Comparison of ENCODE assay signal across 20 cellular contexts in the genomic region with DNA sequence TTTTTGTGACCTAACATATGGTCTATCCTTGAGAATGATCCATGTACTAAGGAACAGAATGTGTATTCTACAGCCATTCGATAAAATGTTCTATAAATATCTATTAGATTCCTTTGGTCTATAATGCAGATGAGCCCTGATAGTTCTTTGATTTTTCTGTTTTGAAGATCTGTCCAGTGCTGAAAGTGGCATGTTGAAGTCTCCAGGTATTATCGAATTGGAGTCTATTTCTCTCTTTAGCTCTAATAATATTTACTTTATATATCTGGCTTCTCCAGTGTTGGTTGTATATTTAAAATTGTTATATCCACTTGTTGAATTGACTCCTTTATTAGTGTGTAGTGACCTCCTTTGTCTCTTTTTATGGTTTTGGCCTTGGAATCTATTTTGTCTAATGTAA.
DNase-seq lines count a peak whose midpoint lies in the region; ATAC-seq, FAIRE-seq and TF ChIP-seq lines count a peak whose summit lies in the region.
"Had no signal": no experiment of that assay in that cellular context is flagged by ENCODE, and none has a peak within 500 bp of the region (broad histone marks: within the 10 kb centered on the region; RNA-seq: fewer than 3 reads in every experiment).

No MANE protein-coding gene starts in this region.

- FAIRE-seq in A549 (lab: Jason Lieb, UNC), result no peak
- FAIRE-seq: D721Med, GM12892, GM19239 had no signal

- H3K27me3 ChIP-seq in HCT116 (ENCODE audit: insufficient read depth, low read length), result no peaks in the 10 kb centered on the region
- H3K27me3 ChIP-seq in left lung, result no peaks in the 10 kb centered on the region
- H3K27me3 ChIP-seq: BLaER1 treated with 17β-estradiol and CSF1 and Interleukin-3, amounts not matched to agents 10 nM and 100 nM had no signal

- H3K27ac ChIP-seq in A549 (no peak overlapping the region), HCT116 (ENCODE audit: low read depth, low read length) (no peak overlapping the region), left lung (no peak overlapping the region)
- H3K27ac ChIP-seq: BLaER1 treated with 17β-estradiol and CSF1 and Interleukin-3, amounts not matched to agents 10 nM and 100 nM; C4-2B had no signal

- H3K9me3 ChIP-seq in A549 (no peaks in the 10 kb centered on the region), HCT116 (ENCODE audit: control insufficient read depth in 1 of 2, insufficient read depth in 1 of 2, low read depth in 1 of 2, low read length in 2 of 2) (no peaks in the 10 kb centered on the region), left lung (peaks cover 0 to 27% of the 10 kb centered on the region in 2 donors)
- H3K9me3 ChIP-seq: Caco-2 had no signal

- no peaks in the 10 kb centered on the region for H3K79me2 ChIP-seq in HCT116 (ENCODE audit: insufficient read depth, low read length)

- TF ChIP-seq EP300 in A549 (IDR thresholded peaks at IDR 0.05) (no peak), Ishikawa (IDR thresholded peaks at IDR 0.05; ENCODE audit: borderline replicate concordance) (no peak)

- no peak for TF ChIP-seq CTCF in A549 (IDR thresholded peaks at IDR 0.05)
- TF ChIP-seq CTCF in HCT116 (IDR thresholded peaks at IDR 0.05 in 2 of 3, conservative IDR thresholded peaks at IDR 0.05 in 1 of 3; ENCODE audit: borderline replicate concordance in 1 of 3, insufficient read depth in 1 of 3, low read depth in 2 of 3, low read length in 2 of 3), result no peak
- TF ChIP-seq CTCF in epithelial cell of esophagus (IDR thresholded peaks at IDR 0.05; ENCODE audit: insufficient read depth, low read depth, low read length, missing control alignments), result no peak
- TF ChIP-seq CTCF in left lung (IDR thresholded peaks at IDR 0.05), result no peak

- TF ChIP-seq RAD21 in A549 (conservative IDR thresholded peaks at IDR 0.05 in 1 of 2, IDR thresholded peaks at IDR 0.05 in 1 of 2) (no peak), HCT116 (IDR thresholded peaks at IDR 0.05; ENCODE audit: low read depth) (no peak), Ishikawa (IDR thresholded peaks at IDR 0.05; ENCODE audit: low read depth) (no peak)

- DNase-seq in A549 (ENCODE audit: low read depth in 1 of 2, low spot score in 1 of 2) (no peak), HCT116 (ENCODE audit: low read depth, low spot score) (no peak), epithelial cell of esophagus (ENCODE audit: low read depth) (peak; percentile 4), left lung (no peak), MV-4-11 (lab: John Stamatoyannopoulos, UW) (no peak)
- DNase-seq: 8988T; AML-193; Caco-2; Calu3; CD4-positive, alpha-beta T cell; CD8-positive, alpha-beta T cell; DMS79 treated with DMSO at 0.1 percent for 48 hours; GF-D8 had no signal

- BruUV-seq in HCT116 (replicated peaks; lab: Mats Ljungman, UMichigan), result no TSS peak

- no peaks in the 10 kb centered on the region for H4K20me1 ChIP-seq in HCT116 (ENCODE audit: insufficient read depth)
- H4K20me1 ChIP-seq: BLaER1 treated with 17β-estradiol and CSF1 and Interleukin-3, amounts not matched to agents 10 nM and 100 nM had no signal

- no peaks in the 10 kb centered on the region for H3K9me2 ChIP-seq in HCT116 (ENCODE audit: insufficient read depth)

- intact Hi-C loops in HCT116 (cut with micrococcal nuclease) (no loop called here), left lung (cut with DNase I) (no loop called here)

- RAD21 ChIA-PET in HCT116 (lab: Charles Lee; ENCODE audit: low non-redundant PET in 1 of 2, low total read pairs in 2 of 2, uncharacterized antibody in 2 of 2, unreplicated experiment in 2 of 2), result no interaction called here

- TF ChIP-seq POLR2A in A549 (IDR thresholded peaks at IDR 0.05; ENCODE audit: low read length), result no peak
- TF ChIP-seq POLR2A in HCT116 (IDR thresholded peaks at IDR 0.05; ENCODE audit: borderline replicate concordance, extremely low read depth, insufficient read depth, insufficient read length), result no peak
- no peak for TF ChIP-seq POLR2A in GM18505 (IDR thresholded peaks at IDR 0.05; ENCODE audit: borderline replicate concordance, extremely low read depth, insufficient read depth, insufficient read length)

- H3K4me2 ChIP-seq in A549 (no peak overlapping the region), HCT116 (ENCODE audit: low read length) (no peak overlapping the region)
- H3K4me2 ChIP-seq: BLaER1 treated with 17β-estradiol and CSF1 and Interleukin-3, amounts not matched to agents 10 nM and 100 nM had no signal

- no peaks in the 10 kb centered on the region for H3K4me1 ChIP-seq in A549
- H3K4me1 ChIP-seq in HCT116 (ENCODE audit: control insufficient read depth in 1 of 2, insufficient read depth in 2 of 2, low read length in 2 of 2), result no peaks in the 10 kb centered on the region
- no peaks in the 10 kb centered on the region for H3K4me1 ChIP-seq in left lung
- H3K4me1 ChIP-seq: Caco-2 had no signal

- WGBS in A549 (ENCODE audit: missing lambda C conversion rate), result 17% methylated on average over 2 of the region's 2 CpGs

- H3K4me3 ChIP-seq in A549 (no peak overlapping the region), HCT116 (replicated peaks in 1 of 2; ENCODE audit: low read depth in 1 of 2, low read length in 2 of 2) (no peak overlapping the region), epithelial cell of esophagus (ENCODE audit: low read length) (no peak overlapping the region), left lung (no peak overlapping the region)
- H3K4me3 ChIP-seq: BLaER1 treated with 17β-estradiol and CSF1 and Interleukin-3, amounts not matched to agents 10 nM and 100 nM had no signal

- no peak overlapping the region for H2AFZ ChIP-seq in HCT116 (ENCODE audit: low read depth, low read length, poor library complexity, severe bottlenecking)

- ATAC-seq in A549, result no peak
- ATAC-seq in HCT116, result no peak
- ATAC-seq in left lung, result no peak
- ATAC-seq in GM18505 (IDR thresholded peaks at IDR 0.05; ENCODE audit: unreplicated experiment), result no peak
- ATAC-seq: CD8-positive, alpha-beta T cell had no signal

- H3K36me3 ChIP-seq in HCT116 (ENCODE audit: control insufficient read depth in 1 of 2, insufficient read depth in 2 of 2, low read length in 2 of 2), result no peaks in the 10 kb centered on the region
- no peaks in the 10 kb centered on the region for H3K36me3 ChIP-seq in left lung
- H3K36me3 ChIP-seq: BLaER1 treated with 17β-estradiol and CSF1 and Interleukin-3, amounts not matched to agents 10 nM and 100 nM had no signal

- no peak overlapping the region for H3K9ac ChIP-seq in HCT116 (ENCODE audit: low read length)
- H3K9ac ChIP-seq: BLaER1 treated with 17β-estradiol and CSF1 and Interleukin-3, amounts not matched to agents 10 nM and 100 nM had no signal

- POLR2A ChIA-PET in A549 (lab: Yijun Ruan, JAX) (no interaction called here), HCT116 (lab: Charles Lee) (no interaction called here)

- CTCF ChIA-PET in A549 (lab: Yijun Ruan, JAX), result interaction anchor here (1.0 kb wide), 1 partner anchor 10 kb away, joined by 3 read pairs; no protein-coding TSS in a partner anchor
- CTCF ChIA-PET in HCT116 (lab: Charles Lee), result no interaction called here

TF ChIP-seq in HCT116, 20 proteins besides CTCF, POLR2A, EP300 and RAD21 (continues in another document):
- no peak for TF ChIP-seq CEBPB (IDR thresholded peaks at IDR 0.05; ENCODE audit: low read depth)
- TF ChIP-seq, protein P1, sequence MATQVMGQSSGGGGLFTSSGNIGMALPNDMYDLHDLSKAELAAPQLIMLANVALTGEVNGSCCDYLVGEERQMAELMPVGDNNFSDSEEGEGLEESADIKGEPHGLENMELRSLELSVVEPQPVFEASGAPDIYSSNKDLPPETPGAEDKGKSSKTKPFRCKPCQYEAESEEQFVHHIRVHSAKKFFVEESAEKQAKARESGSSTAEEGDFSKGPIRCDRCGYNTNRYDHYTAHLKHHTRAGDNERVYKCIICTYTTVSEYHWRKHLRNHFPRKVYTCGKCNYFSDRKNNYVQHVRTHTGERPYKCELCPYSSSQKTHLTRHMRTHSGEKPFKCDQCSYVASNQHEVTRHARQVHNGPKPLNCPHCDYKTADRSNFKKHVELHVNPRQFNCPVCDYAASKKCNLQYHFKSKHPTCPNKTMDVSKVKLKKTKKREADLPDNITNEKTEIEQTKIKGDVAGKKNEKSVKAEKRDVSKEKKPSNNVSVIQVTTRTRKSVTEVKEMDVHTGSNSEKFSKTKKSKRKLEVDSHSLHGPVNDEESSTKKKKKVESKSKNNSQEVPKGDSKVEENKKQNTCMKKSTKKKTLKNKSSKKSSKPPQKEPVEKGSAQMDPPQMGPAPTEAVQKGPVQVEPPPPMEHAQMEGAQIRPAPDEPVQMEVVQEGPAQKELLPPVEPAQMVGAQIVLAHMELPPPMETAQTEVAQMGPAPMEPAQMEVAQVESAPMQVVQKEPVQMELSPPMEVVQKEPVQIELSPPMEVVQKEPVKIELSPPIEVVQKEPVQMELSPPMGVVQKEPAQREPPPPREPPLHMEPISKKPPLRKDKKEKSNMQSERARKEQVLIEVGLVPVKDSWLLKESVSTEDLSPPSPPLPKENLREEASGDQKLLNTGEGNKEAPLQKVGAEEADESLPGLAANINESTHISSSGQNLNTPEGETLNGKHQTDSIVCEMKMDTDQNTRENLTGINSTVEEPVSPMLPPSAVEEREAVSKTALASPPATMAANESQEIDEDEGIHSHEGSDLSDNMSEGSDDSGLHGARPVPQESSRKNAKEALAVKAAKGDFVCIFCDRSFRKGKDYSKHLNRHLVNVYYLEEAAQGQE (IDR thresholded peaks at IDR 0.05; ENCODE audit: low read depth), result peak; percentile 29; the same call in 1 of the 2 replicates

TF ChIP-seq in Ishikawa, 13 proteins besides CTCF, POLR2A, EP300 and RAD21 (continues in another document):
- TF ChIP-seq, protein P1 (IDR thresholded peaks at IDR 0.05; ENCODE audit: low read depth), result peak; percentile 74
